Comparison of ENCODE assay signal across 18 cellular contexts in the genomic region with DNA sequence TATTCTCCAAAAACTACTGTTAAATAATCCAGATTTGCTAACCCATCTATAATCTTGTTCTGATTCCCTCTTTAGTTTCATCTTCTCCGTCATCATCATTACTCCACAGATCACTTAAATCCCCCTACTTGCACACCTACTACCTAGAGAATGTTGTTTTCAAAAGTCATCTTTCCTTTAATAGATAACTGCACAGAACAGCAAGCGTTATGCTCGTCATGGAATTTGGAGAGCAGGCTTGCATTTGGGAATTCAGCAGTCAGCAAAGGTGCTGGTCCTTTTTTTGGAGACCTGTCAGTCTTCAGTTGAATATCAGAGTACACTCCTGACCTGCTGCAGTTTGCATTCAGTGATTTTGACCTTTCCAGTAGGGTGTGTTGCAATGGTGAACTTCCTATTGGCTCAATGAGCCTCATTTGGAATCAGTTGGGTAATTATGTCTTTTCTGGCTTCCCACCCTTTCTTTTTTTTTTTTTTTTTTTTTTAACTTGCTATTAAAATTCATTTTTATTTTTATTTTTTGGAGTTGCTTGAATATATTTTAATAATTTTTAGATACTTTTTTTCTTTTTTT.
"Had no signal": no experiment of that assay in that cellular context is flagged by ENCODE, and none has a peak within 500 bp of the region (broad histone marks: within the 10 kb centered on the region; RNA-seq: fewer than 3 reads in every experiment).

No MANE protein-coding gene starts in this region.

- H3K36me3 ChIP-seq: heart left ventricle, right atrium auricular region, suprapubic skin, thyroid gland, upper lobe of left lung, uterus had no signal

- DNase-seq: effector CD4-positive, alpha-beta T cell; foreskin melanocyte; heart left ventricle; hippocampal formation; left colon; mammary epithelial cell; naive thymus-derived CD4-positive, alpha-beta T cell; nephron progenitor cell; stimulated activated CD4-positive, alpha-beta T cell treated with anti-CD3 and anti-CD28 coated beads, Interleukin-2, amount 100 ng/mL, for 48 hours; stimulated activated naive CD4-positive, alpha-beta T cell treated with Interleukin-2 at 50 U/mL for 16 hours; thyroid gland; upper lobe of left lung; uterus had no signal

- H3K4me3 ChIP-seq: coronary artery, heart left ventricle, right atrium auricular region, smooth muscle cell, suprapubic skin, thyroid gland, upper lobe of left lung, uterus had no signal

- H3K4me1 Mint-ChIP-seq: naive thymus-derived CD4-positive, alpha-beta T cell had no signal

- H3K36me3 Mint-ChIP-seq: naive thymus-derived CD4-positive, alpha-beta T cell had no signal

- H3K4me1 ChIP-seq: parathyroid adenoma, right atrium auricular region, thyroid gland, upper lobe of left lung had no signal

- H3K4me3 Mint-ChIP-seq: naive thymus-derived CD4-positive, alpha-beta T cell; nephron progenitor cell had no signal

- ATAC-seq: heart left ventricle; left colon; naive thymus-derived CD4-positive, alpha-beta T cell had no signal

- H3K27ac ChIP-seq: coronary artery, heart left ventricle, parathyroid adenoma, right atrium auricular region, suprapubic skin, thyroid gland, upper lobe of left lung, uterus had no signal

- H3K27ac Mint-ChIP-seq: naive thymus-derived CD4-positive, alpha-beta T cell; nephron progenitor cell had no signal

- H3K9me3 ChIP-seq: heart left ventricle, right atrium auricular region, suprapubic skin, thyroid gland, upper lobe of left lung, uterus had no signal

- H3K9me3 Mint-ChIP-seq: nephron progenitor cell had no signal

- H3K27me3 ChIP-seq: heart left ventricle, right atrium auricular region, suprapubic skin, thyroid gland, upper lobe of left lung, uterus had no signal
